ENCODE assay signal across 18 cellular contexts in genomic region chr13:74919914-74920313, GRCh38.
"Had no signal": no experiment of that assay in that cellular context is flagged by ENCODE, and none has a peak within 500 bp of the region (broad histone marks: within the 10 kb centered on the region; RNA-seq: fewer than 3 reads in every experiment).

No MANE protein-coding gene starts in this region.

- H3K27me3 Mint-ChIP-seq: activated naive CD8-positive, alpha-beta T cell treated with anti-CD3 and anti-CD28 coated beads for 36 hours had no signal

- H3K36me3 Mint-ChIP-seq: activated naive CD8-positive, alpha-beta T cell treated with anti-CD3 and anti-CD28 coated beads for 36 hours had no signal

- H3K9me3 ChIP-seq: colonic mucosa, neutrophil had no signal

- H3K4me1 Mint-ChIP-seq: activated naive CD8-positive, alpha-beta T cell treated with anti-CD3 and anti-CD28 coated beads for 36 hours had no signal

- H3K4me3 ChIP-seq: body of pancreas, colonic mucosa, left lung had no signal

- H3K27me3 ChIP-seq: body of pancreas, colonic mucosa, left lung, neutrophil had no signal

- H3K27ac ChIP-seq: body of pancreas, colonic mucosa, left lung, neutrophil had no signal

- ATAC-seq: body of pancreas; esophagus mucosa; left lung; stimulated activated naive CD8-positive, alpha-beta T cell treated with anti-CD3 and anti-CD28 coated beads, Interleukin-15, Interleukin-2, amounts not matched to agents 100 U/mL and 50 U/mL, for 24 hours had no signal

- H3K4me1 ChIP-seq: body of pancreas, colonic mucosa, left lung had no signal

- DNase-seq: activated CD4-positive, alpha-beta T cell treated with anti-CD3 and anti-CD28 coated beads, Interleukin-2, amount 50 U/mL, for 1 hour; activated CD8-positive, alpha-beta memory T cell treated with anti-CD3 and anti-CD28 coated beads for 24 hours; activated gamma-delta T cell treated with Interleukin-2 at 50 U/mL for 16 hours; activated naive CD8-positive, alpha-beta T cell treated with anti-CD3 and anti-CD28 coated beads for 36 hours; amygdala; body of pancreas; central memory CD4-positive, alpha-beta T cell; colonic mucosa; left lung; mammary epithelial cell; small intestine; stimulated activated CD4-positive, alpha-beta T cell treated with anti-CD3 and anti-CD28 coated beads, Interleukin-4, amount 100 ng/mL, for 24 hours; stimulated activated naive CD8-positive, alpha-beta T cell treated with anti-CD3 and anti-CD28 coated beads, Interleukin-15, Interleukin-2, amounts not matched to agents 100 U/mL and 50 U/mL, for 24 hours; trophoblast cell had no signal

- H3K4me3 Mint-ChIP-seq: activated naive CD8-positive, alpha-beta T cell treated with anti-CD3 and anti-CD28 coated beads for 36 hours had no signal

- H3K27ac Mint-ChIP-seq: activated naive CD8-positive, alpha-beta T cell treated with anti-CD3 and anti-CD28 coated beads for 36 hours had no signal

- H3K36me3 ChIP-seq: colonic mucosa, left lung, neutrophil had no signal

- FAIRE-seq: endometrium, keratinocyte, small intestine had no signal
